In the genomic region with DNA sequence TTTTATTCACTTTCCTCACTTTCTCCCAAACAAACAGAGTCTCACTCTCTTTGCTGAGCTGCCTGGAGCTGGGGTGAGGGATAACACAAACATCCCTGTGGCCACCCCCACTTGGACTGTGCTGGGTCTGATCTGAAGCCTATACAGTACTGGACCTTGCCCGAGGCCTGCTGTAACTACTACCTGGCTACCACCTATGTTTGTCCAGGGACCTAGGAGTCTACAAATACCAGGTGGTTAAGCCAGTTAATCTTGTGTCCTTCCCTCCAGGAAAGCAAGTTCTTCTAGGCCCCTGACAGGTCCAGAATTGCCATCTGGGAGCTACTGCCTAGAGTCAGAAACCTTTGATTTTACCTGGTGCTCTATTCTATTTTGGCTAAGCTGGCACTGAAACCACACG, we compare ENCODE assay signal across 31 cellular contexts.
"Had no signal": no experiment of that assay in that cellular context is flagged by ENCODE, and none has a peak within 500 bp of the region (broad histone marks: within the 10 kb centered on the region; RNA-seq: fewer than 3 reads in every experiment).

No MANE protein-coding gene starts in this region.

- H3K27me3 ChIP-seq: body of pancreas, brain microvascular endothelial cell had no signal

- H3K4me1 ChIP-seq: adrenal gland, body of pancreas, breast epithelium had no signal

- H3K36me3 ChIP-seq: adrenal gland, brain microvascular endothelial cell, breast epithelium had no signal

- DNase-seq: activated B cell treated with CpG ODN at 0.5 μM for 24 hours; activated CD4-positive, alpha-beta memory T cell treated with anti-CD3 and anti-CD28 coated beads for 36 hours; activated CD4-positive, alpha-beta T cell treated with anti-CD3 and anti-CD28 coated beads for 4 hours; activated CD4-positive, alpha-beta T cell treated with anti-CD3 and anti-CD28 coated beads, Interleukin-2, amount 10 ng/mL, durations not matched to agents 24 days and 14 days; activated CD4-positive, alpha-beta T cell treated with anti-CD3 and anti-CD28 coated beads, Interleukin-2, amount 50 U/mL, for 1 hour; activated CD4-positive, alpha-beta T cell treated with anti-CD3 and anti-CD28 coated beads, Interleukin-2, amount 50 U/mL, for 4 hours; activated CD4-positive, CD25-positive, alpha-beta regulatory T cell treated with anti-CD3 and anti-CD28 coated beads, Interleukin-2, amount 50 U/mL, for 72 hours; activated CD8-positive, alpha-beta memory T cell treated with anti-CD3 and anti-CD28 coated beads, Interleukin-2, amount 50 U/mL, for 4 hours; activated effector memory CD4-positive, alpha-beta T cell treated with anti-CD3 and anti-CD28 coated beads, Interleukin-2, amount 50 U/mL, for 16 hours; activated gamma-delta T cell treated with Interleukin-2 at 50 U/mL for 16 hours; activated naive CD4-positive, alpha-beta T cell; activated naive CD4-positive, alpha-beta T cell treated with anti-CD3 and anti-CD28 coated beads for 36 hours; activated naive CD4-positive, alpha-beta T cell treated with anti-CD3 and anti-CD28 coated beads, Interleukin-2, amount 50 U/mL, for 16 hours; activated naive CD8-positive, alpha-beta T cell treated with anti-CD3 and anti-CD28 coated beads for 36 hours; activated T-cell treated with anti-CD3 and anti-CD28 coated beads for 4 hours; activated T-cell treated with anti-CD3 and anti-CD28 coated beads, Interleukin-2, amount 50 U/mL, for 1 hour; activated T-cell treated with anti-CD3 and anti-CD28 coated beads, Interleukin-2, amount 50 U/mL, for 4 hours; activated T-cell treated with anti-CD3 and anti-CD28 coated beads, Interleukin-2, amount 50 U/mL, for 72 hours; adrenal gland; amniotic stem cell; aorta; body of pancreas; brain microvascular endothelial cell; central memory CD4-positive, alpha-beta T cell; T-cell; T-helper 2 cell; T-helper 9 cell had no signal

- H3K9me3 ChIP-seq: adrenal gland, body of pancreas, breast epithelium had no signal

- ATAC-seq: activated naive CD4-positive, alpha-beta T cell treated with anti-CD3 and anti-CD28 coated beads, Interleukin-2, amount 50 U/mL, for 72 hours; activated T-cell treated with anti-CD3 and anti-CD28 coated beads, Interleukin-2, amount 50 U/mL, for 4 hours; activated T-cell treated with anti-CD3 and anti-CD28 coated beads, Interleukin-2, amount 50 U/mL, for 72 hours; activated T-helper 17 cell treated with anti-CD3 and anti-CD28 coated beads, Interleukin-2, amount 50 U/mL, for 72 hours; body of pancreas; T-cell had no signal

- H3K27ac ChIP-seq: adrenal gland, body of pancreas, brain microvascular endothelial cell, breast epithelium, VCaP had no signal

- H3K4me3 ChIP-seq: adrenal gland, body of pancreas, breast epithelium had no signal
